ENCODE assay signal across 12 cellular contexts in genomic region chr22:41975299-41976069, GRCh38. TPM values are rescaled to one million over a fixed set of nuclear protein-coding genes. Genes with fewer than 3 reads are reported as not detected.
DNase-seq lines count a peak whose midpoint lies in the region; ATAC-seq and TF ChIP-seq lines count a peak whose summit lies in the region.
"Had no signal": no experiment of that assay in that cellular context is flagged by ENCODE, and none has a peak within 500 bp of the region (broad histone marks: within the 10 kb centered on the region; RNA-seq: fewer than 3 reads in every experiment).

No MANE protein-coding gene starts in this region.

- H3K4me1 Mint-ChIP-seq in activated T-cell treated with anti-CD3 and anti-CD28 coated beads, Interleukin-2, amount 50 U/mL, for 72 hours (ENCODE audit: low read depth), result peaks cover 7% of the 10 kb centered on the region
- peaks cover 20% of the 10 kb centered on the region for H3K4me1 Mint-ChIP-seq in activated CD4-positive, alpha-beta memory T cell treated with anti-CD3 and anti-CD28 coated beads for 36 hours (ENCODE audit: low read depth)

- peaks cover 51% of the 10 kb centered on the region for H3K27me3 Mint-ChIP-seq in activated T-cell treated with anti-CD3 and anti-CD28 coated beads, Interleukin-2, amount 50 U/mL, for 72 hours (ENCODE audit: low read depth)
- peaks cover 32% of the 10 kb centered on the region for H3K27me3 Mint-ChIP-seq in activated CD4-positive, alpha-beta memory T cell treated with anti-CD3 and anti-CD28 coated beads for 36 hours

- no peaks in the 10 kb centered on the region for H3K36me3 ChIP-seq in BE2C
- H3K36me3 ChIP-seq: breast epithelium, uterus had no signal

- peak overlapping the region; percentile 56 for H3K27ac ChIP-seq in temporal lobe (ENCODE audit: low read depth, low read length)
- H3K27ac ChIP-seq: epithelial cell of prostate, uterus had no signal

- intact Hi-C loops in activated CD4-positive, alpha-beta memory T cell treated with anti-CD3 and anti-CD28 coated beads for 36 hours (cut with micrococcal nuclease), result loop anchor here (2.0 kb wide), 1 partner anchor 23 kb away; the partner anchor contains the start of gene WBP2NL

- no peak for TF ChIP-seq CTCF in BE2C (IDR thresholded peaks at IDR 0.05; ENCODE audit: low read depth, low read length)

- no peaks in the 10 kb centered on the region for H3K36me3 Mint-ChIP-seq in activated T-cell treated with anti-CD3 and anti-CD28 coated beads, Interleukin-2, amount 50 U/mL, for 72 hours (ENCODE audit: insufficient read depth in 2 of 2)
- no peaks in the 10 kb centered on the region for H3K36me3 Mint-ChIP-seq in activated CD4-positive, alpha-beta memory T cell treated with anti-CD3 and anti-CD28 coated beads for 36 hours

- H3K27ac Mint-ChIP-seq in activated T-cell treated with anti-CD3 and anti-CD28 coated beads, Interleukin-2, amount 50 U/mL, for 72 hours, result no peak overlapping the region
- no peak overlapping the region for H3K27ac Mint-ChIP-seq in activated CD4-positive, alpha-beta memory T cell treated with anti-CD3 and anti-CD28 coated beads for 36 hours

- no peaks in the 10 kb centered on the region for H3K9me3 ChIP-seq in BE2C
- H3K9me3 ChIP-seq: breast epithelium, uterus had no signal

- H3K4me1 ChIP-seq in BE2C, result peaks cover 2% of the 10 kb centered on the region; the same call in 1 of the 2 replicates

- DNase-seq in activated T-cell treated with anti-CD3 and anti-CD28 coated beads, Interleukin-2, amount 50 U/mL, for 72 hours, result no peak
- DNase-seq in activated T-cell treated with anti-CD3 and anti-CD28 coated beads for 4 hours, result no peak
- no peak for DNase-seq in activated CD4-positive, alpha-beta memory T cell treated with anti-CD3 and anti-CD28 coated beads for 36 hours
- DNase-seq in kidney tubule cell (ENCODE audit: low spot score), result peak; percentile 12
- no peak for DNase-seq in BE2C
- DNase-seq: NCI-H1105 treated with DMSO at 0.1 percent for 48 hours, uterus had no signal

- no peak overlapping the region for H3K4me3 ChIP-seq in BE2C (ENCODE audit: low read depth, low read length)
- H3K4me3 ChIP-seq: uterus had no signal

- no peaks in the 10 kb centered on the region for H3K9me3 Mint-ChIP-seq in activated T-cell treated with anti-CD3 and anti-CD28 coated beads, Interleukin-2, amount 50 U/mL, for 72 hours
- no peaks in the 10 kb centered on the region for H3K9me3 Mint-ChIP-seq in activated CD4-positive, alpha-beta memory T cell treated with anti-CD3 and anti-CD28 coated beads for 36 hours

- no peak for ATAC-seq in activated T-cell treated with anti-CD3 and anti-CD28 coated beads, Interleukin-2, amount 50 U/mL, for 72 hours (replicated peaks in 1 of 2)
- ATAC-seq in HG03460 (IDR thresholded peaks at IDR 0.05; ENCODE audit: unreplicated experiment), result no peak
- no peak for ATAC-seq in GM18861 (IDR thresholded peaks at IDR 0.05; ENCODE audit: unreplicated experiment)

- CTCF ChIA-PET in activated CD4-positive, alpha-beta memory T cell treated with anti-CD3 and anti-CD28 coated beads for 36 hours (lab: Charles Lee), result interaction anchor here (1.1 kb wide), 1 partner anchor 9 kb away, joined by 4 read pairs; no protein-coding TSS in a partner anchor

- POLR2A ChIA-PET in activated CD4-positive, alpha-beta memory T cell treated with anti-CD3 and anti-CD28 coated beads for 36 hours (lab: Charles Lee), result interaction anchor here (1.1 to 1.3 kb wide), 2 partner anchors 94 to 115 kb away, joined by 4 to 5 read pairs; partner anchors contain the start of genes NAGA and NDUFA6

- peak overlapping the region; percentile 77 to 84 for H3K4me3 Mint-ChIP-seq in activated T-cell treated with anti-CD3 and anti-CD28 coated beads, Interleukin-2, amount 50 U/mL, for 72 hours
- H3K4me3 Mint-ChIP-seq in activated CD4-positive, alpha-beta memory T cell treated with anti-CD3 and anti-CD28 coated beads for 36 hours, result peak overlapping the region; percentile 60

- H3K27me3 ChIP-seq in BE2C, result peaks cover 16% of the 10 kb centered on the region

RNA-seq across cellular contexts. Expression of gene SEPTIN3, which starts 6.2 kb away (rescaled TPM):
- total RNA-seq in activated T-cell treated with anti-CD3 and anti-CD28 coated beads, Interleukin-2, amount 50 U/mL, for 72 hours, result 1 to 10 TPM; 4.5 to 4.7 TPM
- total RNA-seq in activated CD4-positive, alpha-beta memory T cell treated with anti-CD3 and anti-CD28 coated beads for 36 hours, result 1 to 10 TPM; 2.2 to 2.8 TPM
- 172 TPM for total RNA-seq in temporal lobe
- polyA plus RNA-seq in BE2C (2012; ENCODE audit: insufficient read depth, insufficient read length, low read depth), result 23.3 TPM

RNA-seq across cellular contexts. Expression of gene WBP2NL, which starts 23.1 kb away (rescaled TPM):
- total RNA-seq in activated T-cell treated with anti-CD3 and anti-CD28 coated beads, Interleukin-2, amount 50 U/mL, for 72 hours, result 1 to 10 TPM; 3.9 to 4.3 TPM
- total RNA-seq in activated CD4-positive, alpha-beta memory T cell treated with anti-CD3 and anti-CD28 coated beads for 36 hours, result 1 to 10 TPM in 1 of 2 experiments, under 1 TPM in 1; 0.82 to 1.5 TPM
- total RNA-seq in temporal lobe, result 3.7 TPM
- 8.5 TPM for polyA plus RNA-seq in BE2C (2012; ENCODE audit: insufficient read depth, insufficient read length, low read depth)

RNA-seq across cellular contexts. Expression of gene CENPM, which starts 28.5 kb away (rescaled TPM):
- 10 to 100 TPM; 66.1 to 74.5 TPM for total RNA-seq in activated T-cell treated with anti-CD3 and anti-CD28 coated beads, Interleukin-2, amount 50 U/mL, for 72 hours
- 100 to 1,000 TPM in 1 of 2 experiments, 10 to 100 TPM in 1; 99.9 to 106 TPM for total RNA-seq in activated CD4-positive, alpha-beta memory T cell treated with anti-CD3 and anti-CD28 coated beads for 36 hours
- 3.0 TPM for total RNA-seq in temporal lobe
- polyA plus RNA-seq in BE2C (2012; ENCODE audit: insufficient read depth, insufficient read length, low read depth), result 43.8 TPM

RNA-seq across cellular contexts. Expression of gene TNFRSF13C, which starts 48.9 kb away (rescaled TPM):
- total RNA-seq in activated T-cell treated with anti-CD3 and anti-CD28 coated beads, Interleukin-2, amount 50 U/mL, for 72 hours, result 1 to 10 TPM; 6.1 to 7.3 TPM
- total RNA-seq in activated CD4-positive, alpha-beta memory T cell treated with anti-CD3 and anti-CD28 coated beads for 36 hours, result 1 to 10 TPM; 3.2 to 5.0 TPM
- total RNA-seq in temporal lobe, result 0.49 TPM
- polyA plus RNA-seq in BE2C (2012; ENCODE audit: insufficient read depth, insufficient read length, low read depth), result 0.29 TPM

Comparison
In these comparisons a context has a peak if more than half of its experiments do, and no peak if none do; other contexts are left out.
1. RNA of gene SEPTIN3, which starts 6.2 kb away (total RNA-seq): 172 TPM in temporal lobe (single experiment); 4.5 to 4.7 TPM in activated T-cell treated with anti-CD3 and anti-CD28 coated beads, Interleukin-2, amount 50 U/mL, for 72 hours and 2.2 to 2.8 TPM in activated CD4-positive, alpha-beta memory T cell treated with anti-CD3 and anti-CD28 coated beads for 36 hours; every median in the first group is over 10 times any median in the second.